ENCODE assay signal across 18 cellular contexts in the genomic region with DNA sequence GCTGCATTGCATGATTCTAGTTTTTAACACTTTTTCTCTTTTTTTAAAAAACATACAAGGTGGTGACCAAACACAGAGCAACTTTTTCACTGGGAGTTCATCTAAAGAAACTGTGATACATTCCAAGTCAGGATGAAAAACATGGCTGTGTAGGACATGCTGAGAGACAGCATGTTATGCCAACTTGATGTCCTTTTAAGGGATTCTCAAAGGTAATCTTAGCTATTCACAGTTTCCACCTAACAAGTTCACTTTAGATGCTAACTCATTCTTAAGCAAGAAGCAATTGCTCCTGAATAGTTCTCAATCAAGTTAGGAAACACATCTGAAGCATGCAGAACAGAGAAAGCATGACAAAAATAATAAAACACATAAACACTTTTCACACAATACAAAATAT. TPM values are rescaled to one million over a fixed set of nuclear protein-coding genes. Genes with fewer than 3 reads are reported as not detected.
A peak's percentile ranks its signal among the peaks of the same experiment; 100 is the strongest.
DNase-seq lines count a peak whose midpoint lies in the region; ATAC-seq and TF ChIP-seq lines count a peak whose summit lies in the region.
"Had no signal": no experiment of that assay in that cellular context is flagged by ENCODE, and none has a peak within 500 bp of the region (broad histone marks: within the 10 kb centered on the region; RNA-seq: fewer than 3 reads in every experiment).

No MANE protein-coding gene starts in this region.

- H2BK5ac ChIP-seq in IMR-90 (ENCODE audit: low read depth, low read length, poor library complexity, severe bottlenecking), result no peak overlapping the region

- H3K79me1 ChIP-seq in IMR-90 (ENCODE audit: low read depth in 1 of 2, low read length in 2 of 2), result peaks cover 4 to 46% of the 10 kb centered on the region in 2 experiments; a peak in 3 of 4 replicates

- in situ Hi-C loops in IMR-90 (cut with MboI; ENCODE audit: low sequenced_read_pairs) (no loop called here), GM13976 (cut with MboI; ENCODE audit: low sequenced_read_pairs, unreplicated experiment) (no loop called here)

- peaks cover 90% of the 10 kb centered on the region for H3K4me1 Mint-ChIP-seq in CD4-positive, alpha-beta T cell (ENCODE audit: low read depth)
- H3K4me1 Mint-ChIP-seq in stimulated activated memory B cell treated with anti-CD40 and anti-IgM and Interleukin-4, amounts not matched to agents 10 μg/mL and 1 μg/mL and 100 μg/mL, for 72 hours, result peaks cover 75% of the 10 kb centered on the region

- no peak overlapping the region for H4K5ac ChIP-seq in IMR-90 (ENCODE audit: low read depth, low read length)

- H3K36me3 ChIP-seq in IMR-90 (ENCODE audit: control insufficient read depth, insufficient read depth, low read length) (no peaks in the 10 kb centered on the region), neural cell (ENCODE audit: insufficient read depth, low read length) (no peaks in the 10 kb centered on the region)
- H3K36me3 ChIP-seq: heart left ventricle had no signal

- intact Hi-C loops in CD4-positive, alpha-beta T cell (cut with DNase I, micrococcal nuclease), result loop anchor here in 1 of 2 experiments (10.0 kb wide), 1 partner anchor 1933 kb away; a partner anchor contains a TSS
- intact Hi-C loops in IMR-90 (cut with micrococcal nuclease), result no loop called here

- ATAC-seq in CD4-positive, alpha-beta T cell (ENCODE audit: poor library complexity), result no peak
- ATAC-seq in IMR-90 (ENCODE audit: low read depth), result no peak
- no peak for ATAC-seq in stimulated activated memory B cell treated with anti-CD40 and anti-IgM and Interleukin-4, amounts not matched to agents 10 μg/mL and 1 μg/mL and 100 μg/mL, for 72 hours
- ATAC-seq in HG02610 (IDR thresholded peaks at IDR 0.05; ENCODE audit: unreplicated experiment), result no peak
- ATAC-seq: body of pancreas, esophagus mucosa, heart left ventricle, sciatic nerve had no signal

- H2BK120ac ChIP-seq in IMR-90 (ENCODE audit: low read depth, low read length), result no peak overlapping the region

- BruUV-seq in IMR-90 (replicated peaks; lab: Mats Ljungman, UMichigan), result no TSS peak

- no peaks in the 10 kb centered on the region for H3K9me2 ChIP-seq in neural cell (ENCODE audit: insufficient read depth, low read length)

- H3K18ac ChIP-seq in IMR-90 (ENCODE audit: low read depth, low read length), result no peak overlapping the region

- no peak overlapping the region for H2AK5ac ChIP-seq in IMR-90 (ENCODE audit: low read depth, low read length)

- no peaks in the 10 kb centered on the region for H3K9me3 ChIP-seq in CD4-positive, alpha-beta T cell (ENCODE audit: control insufficient read depth, low read length)
- H3K9me3 ChIP-seq in IMR-90 (ENCODE audit: control insufficient read depth, insufficient read depth, low read length), result 0 out of 2 replicates have a peak, but pooled peaks cover 1% of the 10 kb centered on the region
- H3K9me3 ChIP-seq in neural cell (ENCODE audit: low read length), result no peaks in the 10 kb centered on the region
- H3K9me3 ChIP-seq: body of pancreas, Caco-2 had no signal

- H3K36me3 Mint-ChIP-seq in CD4-positive, alpha-beta T cell (ENCODE audit: low read depth), result peaks cover 45% of the 10 kb centered on the region
- H3K36me3 Mint-ChIP-seq in stimulated activated memory B cell treated with anti-CD40 and anti-IgM and Interleukin-4, amounts not matched to agents 10 μg/mL and 1 μg/mL and 100 μg/mL, for 72 hours, result peaks cover 34% of the 10 kb centered on the region

- H3K4me1 ChIP-seq in IMR-90 (ENCODE audit: control insufficient read depth, insufficient read depth, low read length), result peaks cover 14% of the 10 kb centered on the region

- H3K27ac ChIP-seq in CD4-positive, alpha-beta T cell (ENCODE audit: low read depth, low read length), result no peak overlapping the region
- H3K27ac ChIP-seq in IMR-90 (ENCODE audit: insufficient read depth, low read length) (no peak overlapping the region), neural cell (ENCODE audit: low read length) (no peak overlapping the region)
- H3K27ac ChIP-seq: body of pancreas, dorsolateral prefrontal cortex had no signal

- H3K9me3 Mint-ChIP-seq in CD4-positive, alpha-beta T cell, result no peaks in the 10 kb centered on the region
- H3K9me3 Mint-ChIP-seq in stimulated activated memory B cell treated with anti-CD40 and anti-IgM and Interleukin-4, amounts not matched to agents 10 μg/mL and 1 μg/mL and 100 μg/mL, for 72 hours, result no peaks in the 10 kb centered on the region

- H3K56ac ChIP-seq in IMR-90 (ENCODE audit: extremely low read depth, insufficient read depth, low read length), result no peak overlapping the region

- TF ChIP-seq EP300 in neural cell (conservative IDR thresholded peaks at IDR 0.05; ENCODE audit: poor library complexity, severe bottlenecking), result no peak

- H3F3A ChIP-seq in neural cell (ENCODE audit: insufficient read depth, low read length, poor library complexity, severe bottlenecking), result peaks cover 5% of the 10 kb centered on the region

- no peak overlapping the region for H2AFZ ChIP-seq in IMR-90 (replicated peaks; ENCODE audit: low read length, poor library complexity)
- H2AFZ ChIP-seq in neural cell (ENCODE audit: low read depth, low read length), result no peak overlapping the region

- H2AK9ac ChIP-seq in IMR-90 (replicated peaks; ENCODE audit: low read depth, low read length, poor library complexity), result no peak overlapping the region

- H3K27me3 ChIP-seq in CD4-positive, alpha-beta T cell (ENCODE audit: control insufficient read depth, insufficient read depth, low read length), result no peaks in the 10 kb centered on the region
- H3K27me3 ChIP-seq in IMR-90 (ENCODE audit: control insufficient read depth, insufficient read depth, low read length) (no peaks in the 10 kb centered on the region), neural cell (ENCODE audit: insufficient read depth, low read depth, low read length) (no peaks in the 10 kb centered on the region)
- H3K27me3 ChIP-seq: body of pancreas, dorsolateral prefrontal cortex, heart left ventricle had no signal

- TF ChIP-seq CTCF in CD4-positive, alpha-beta T cell (IDR thresholded peaks at IDR 0.05), result no peak
- TF ChIP-seq CTCF in IMR-90 (conservative IDR thresholded peaks at IDR 0.05; ENCODE audit: low read depth, low read length) (no peak), choroid plexus epithelial cell (conservative IDR thresholded peaks at IDR 0.05; ENCODE audit: low read depth, low read length) (no peak), neural cell (IDR thresholded peaks at IDR 0.05; ENCODE audit: poor library complexity, severe bottlenecking) (no peak), GM13976 (IDR thresholded peaks at IDR 0.05; ENCODE audit: borderline replicate concordance, control extremely low read depth, extremely low read depth, insufficient read depth, missing control alignments) (no peak)

- no peak overlapping the region for H3K14ac ChIP-seq in IMR-90 (replicated peaks; ENCODE audit: low read depth, low read length)

- H3K4me2 ChIP-seq in IMR-90 (ENCODE audit: low read depth, low read length), result peak overlapping the region; percentile 56
- H3K4me2 ChIP-seq in neural cell (ENCODE audit: low read length), result no peak overlapping the region

- dilution Hi-C loops in IMR-90 (cut with HindIII; ENCODE audit: low sequenced_read_pairs, unreplicated experiment), result no loop called here

- TF ChIP-seq RAD21 in IMR-90 (IDR thresholded peaks at IDR 0.05; ENCODE audit: low read length) (no peak), neural cell (conservative IDR thresholded peaks at IDR 0.05) (no peak)

- H4K20me1 ChIP-seq in IMR-90 (ENCODE audit: insufficient read depth, low read length) (peaks cover 36% of the 10 kb centered on the region; the same call in 1 of the 2 replicates), neural cell (ENCODE audit: insufficient read depth) (no peaks in the 10 kb centered on the region)

- H3K27me3 Mint-ChIP-seq in CD4-positive, alpha-beta T cell, result no peaks in the 10 kb centered on the region
- H3K27me3 Mint-ChIP-seq in stimulated activated memory B cell treated with anti-CD40 and anti-IgM and Interleukin-4, amounts not matched to agents 10 μg/mL and 1 μg/mL and 100 μg/mL, for 72 hours, result no peaks in the 10 kb centered on the region

- H3K23ac ChIP-seq in IMR-90 (ENCODE audit: low read depth, low read length), result no peak overlapping the region

- H3K9ac ChIP-seq in IMR-90 (ENCODE audit: low read depth, low read length) (no peak overlapping the region; the same call in 1 of the 2 replicates), neural cell (ENCODE audit: low read length) (no peak overlapping the region)

- H3K4me3 Mint-ChIP-seq in CD4-positive, alpha-beta T cell, result peak overlapping the region; percentile 35
- H3K4me3 Mint-ChIP-seq in stimulated activated memory B cell treated with anti-CD40 and anti-IgM and Interleukin-4, amounts not matched to agents 10 μg/mL and 1 μg/mL and 100 μg/mL, for 72 hours, result no peak overlapping the region

- no peak overlapping the region for H3K4me3 ChIP-seq in IMR-90 (ENCODE audit: insufficient read depth, low read depth, low read length)
- no peak overlapping the region for H3K4me3 ChIP-seq in choroid plexus epithelial cell (ENCODE audit: low read depth, low read length)
- peak overlapping the region; percentile 89 for H3K4me3 ChIP-seq in neural cell (ENCODE audit: low read length)
- H3K4me3 ChIP-seq: body of pancreas, heart left ventricle had no signal

- CTCF ChIA-PET in CD4-positive, alpha-beta T cell (lab: Charles Lee), result no interaction called here
- CTCF ChIA-PET in IMR-90 (lab: Yijun Ruan, JAX), result no interaction called here

- no peak overlapping the region for H3K27ac Mint-ChIP-seq in CD4-positive, alpha-beta T cell
- no peak overlapping the region for H3K27ac Mint-ChIP-seq in stimulated activated memory B cell treated with anti-CD40 and anti-IgM and Interleukin-4, amounts not matched to agents 10 μg/mL and 1 μg/mL and 100 μg/mL, for 72 hours

- H4K8ac ChIP-seq in IMR-90 (ENCODE audit: low read depth in 2 of 2, low read length in 2 of 2), result no peak overlapping the region

- H3K9me1 ChIP-seq in IMR-90 (ENCODE audit: insufficient read depth, low read length), result 0 out of 2 replicates have a peak, but pooled peaks cover 2% of the 10 kb centered on the region

- no peak overlapping the region for H2BK20ac ChIP-seq in IMR-90 (ENCODE audit: low read depth, low read length)

- DNase-seq in CD4-positive, alpha-beta T cell, result no peak
- DNase-seq in IMR-90 (no peak), choroid plexus epithelial cell (ENCODE audit: low read depth) (peak; percentile 16), GM13976 (ENCODE audit: low spot score) (no peak)
- DNase-seq: activated naive CD4-positive, alpha-beta T cell treated with anti-CD3 and anti-CD28 coated beads, Interleukin-2, amount 50 U/mL, for 16 hours; body of pancreas; Caco-2; dorsolateral prefrontal cortex; heart left ventricle; midbrain; NCI-H1105; NCI-H748 treated with DMSO at 0.1 percent for 48 hours; substantia nigra had no signal

- no peak for TF ChIP-seq POLR2A in IMR-90 (IDR thresholded peaks at IDR 0.05; ENCODE audit: low read depth, low read length)

- H4K91ac ChIP-seq in IMR-90 (ENCODE audit: insufficient read depth, low read depth, low read length), result no peak overlapping the region

- H2BK15ac ChIP-seq in IMR-90 (ENCODE audit: low read depth, low read length), result no peak overlapping the region

- H3K79me2 ChIP-seq in neural cell (replicated peaks; ENCODE audit: insufficient read depth, low read length), result peaks cover 72% of the 10 kb centered on the region

- no peak overlapping the region for H3K4ac ChIP-seq in IMR-90 (ENCODE audit: low read depth, low read length)

- POLR2A ChIA-PET in CD4-positive, alpha-beta T cell (lab: Charles Lee), result interaction anchor here (1.3 kb wide), 1 partner anchor 9 kb away, joined by 3 read pairs; no protein-coding TSS in a partner anchor
- POLR2A ChIA-PET in IMR-90 (lab: Charles Lee; ENCODE audit: unreplicated experiment), result no interaction called here

RNA-seq across cellular contexts. Expression of a gene that starts 3.3 kb away (rescaled TPM):
- 10 to 100 TPM; 28.9 to 30.4 TPM for total RNA-seq in CD4-positive, alpha-beta T cell
- 104 and 155 TPM in 2 replicates for total RNA-seq in IMR-90 (2012; rRNA removed)
- 22.4 and 25.8 TPM in 2 replicates for polyA plus RNA-seq in IMR-90 (2012; rRNA removed)
- polyA plus RNA-seq in IMR-90 (2012; cell fraction: cytosol; rRNA removed), result 4.5 and 5.9 TPM in 2 replicates
- polyA plus RNA-seq in IMR-90 (2012; cell fraction: nucleus; rRNA removed; ENCODE audit: low replicate concordance), result 6.1 and 32.5 TPM in 2 replicates
- polyA plus RNA-seq in neural cell, result 13.2 and 14.9 TPM in 2 replicates
- 81.8 and 98.1 TPM in 2 replicates for polyA minus RNA-seq in neural cell
